15 cellular contexts compared by ENCODE assay signal in genomic region chr17:73325527-73325842, GRCh38. TPM values are rescaled to one million over a fixed set of nuclear protein-coding genes. Genes with fewer than 3 reads are reported as not detected.
A peak's percentile ranks its signal among the peaks of the same experiment; 100 is the strongest.
DNase-seq lines count a peak whose midpoint lies in the region; ATAC-seq and TF ChIP-seq lines count a peak whose summit lies in the region.
"Had no signal": no experiment of that assay in that cellular context is flagged by ENCODE, and none has a peak within 500 bp of the region (broad histone marks: within the 10 kb centered on the region; RNA-seq: fewer than 3 reads in every experiment).

No MANE protein-coding gene starts in this region.

- DNase-seq in GM04503 (ENCODE audit: low read depth) (peak; percentile 87), adipocyte (ENCODE audit: low read depth) (peak; percentile 94), left ventricle myocardium inferior (no peak), smooth muscle cell (lab: John Stamatoyannopoulos, UW; ENCODE audit: unreplicated experiment) (no peak), GM19240 (ENCODE audit: insufficient read length, low spot score) (no peak)
- no peak for DNase-seq in activated CD8-positive, alpha-beta memory T cell treated with anti-CD3 and anti-CD28 coated beads, Interleukin-2, amount 50 U/mL, for 4 hours
- DNase-seq: activated CD4-positive, CD25-positive, alpha-beta regulatory T cell treated with anti-CD3 and anti-CD28 coated beads, Interleukin-2, amount 50 U/mL, for 72 hours; activated naive CD4-positive, alpha-beta T cell treated with anti-CD3 and anti-CD28 coated beads for 36 hours; DMS79 treated with DMSO at 0.1 percent for 48 hours; effector memory CD4-positive, alpha-beta T cell; immature natural killer cell; NCI-H1436 treated with DMSO at 0.1 percent for 48 hours had no signal

- H2AFZ ChIP-seq in smooth muscle cell (ENCODE audit: low read depth): no peak overlapping the region

- H3K27me3 ChIP-seq in adipocyte (replicated peaks; ENCODE audit: control insufficient read depth, insufficient read depth, low read length) (no peaks in the 10 kb centered on the region), left ventricle myocardium inferior (ENCODE audit: low read depth) (no peaks in the 10 kb centered on the region), smooth muscle cell (ENCODE audit: low read depth) (no peaks in the 10 kb centered on the region)

- intact Hi-C loops in left ventricle myocardium inferior (cut with micrococcal nuclease): no loop called here

- no peaks in the 10 kb centered on the region for H3K36me3 ChIP-seq in adipocyte (ENCODE audit: control insufficient read depth, insufficient read depth, low read length, severe bottlenecking)
- no peaks in the 10 kb centered on the region for H3K36me3 ChIP-seq in left ventricle myocardium inferior
- no peaks in the 10 kb centered on the region for H3K36me3 ChIP-seq in smooth muscle cell (ENCODE audit: low read depth)
- H3K36me3 ChIP-seq: prostate gland had no signal

- TF ChIP-seq CTCF in left ventricle myocardium inferior (IDR thresholded peaks at IDR 0.05; ENCODE audit: borderline replicate concordance) (peak; percentile 27), smooth muscle cell (IDR thresholded peaks at IDR 0.05; ENCODE audit: borderline replicate concordance, insufficient read depth, poor library complexity, severe bottlenecking) (no peak)

- H3K4me2 ChIP-seq in smooth muscle cell: peak overlapping the region; percentile 82

- WGBS in smooth muscle cell (ENCODE audit: low lambda C conversion rate): 18% methylated on average over 4 of the region's 4 CpGs

- H4K20me1 ChIP-seq in smooth muscle cell (ENCODE audit: low read depth): no peaks in the 10 kb centered on the region

- peak overlapping the region; percentile 5 for H3K4me3 ChIP-seq in adipocyte (ENCODE audit: low read length)
- H3K4me3 ChIP-seq in left ventricle myocardium inferior: no peak overlapping the region
- H3K4me3 ChIP-seq in smooth muscle cell: no peak overlapping the region
- H3K4me3 ChIP-seq: prostate gland had no signal

- ATAC-seq in HG02884 (IDR thresholded peaks at IDR 0.05; ENCODE audit: unreplicated experiment) (no peak), HG02610 (IDR thresholded peaks at IDR 0.05; ENCODE audit: unreplicated experiment) (no peak)

- H3K9me3 ChIP-seq in adipocyte (ENCODE audit: control insufficient read depth, low read length) (no peaks in the 10 kb centered on the region), left ventricle myocardium inferior (replicated peaks) (peaks cover 4% of the 10 kb centered on the region), smooth muscle cell (replicated peaks; ENCODE audit: low read depth) (no peaks in the 10 kb centered on the region)
- H3K9me3 ChIP-seq: prostate gland had no signal

- H3K79me2 ChIP-seq in smooth muscle cell (ENCODE audit: low read depth): no peaks in the 10 kb centered on the region

- H3F3A ChIP-seq in smooth muscle cell (ENCODE audit: low read depth): peaks cover 10% of the 10 kb centered on the region

- H3K4me1 ChIP-seq in adipocyte (ENCODE audit: control insufficient read depth, insufficient read depth, low read length) (peaks cover 30% of the 10 kb centered on the region), left ventricle myocardium inferior (peaks cover 34% of the 10 kb centered on the region), smooth muscle cell (ENCODE audit: low read depth) (peaks cover 17% of the 10 kb centered on the region)
- H3K4me1 ChIP-seq: prostate gland had no signal

- H3K27ac ChIP-seq in left ventricle myocardium inferior (replicated peaks): peak overlapping the region; percentile 54
- H3K27ac ChIP-seq in smooth muscle cell (ENCODE audit: low read depth): peak overlapping the region; percentile 96
- H3K27ac ChIP-seq: prostate gland had no signal

- H3K9ac ChIP-seq in adipocyte (ENCODE audit: low read length): peak overlapping the region; percentile 76
- H3K9ac ChIP-seq in smooth muscle cell (ENCODE audit: low read depth): no peak overlapping the region

RNA-seq across cellular contexts. Expression of gene CDC42EP4, which starts 13.7 kb away (rescaled TPM):
- 34.0 TPM for total RNA-seq in left ventricle myocardium inferior
- total RNA-seq in smooth muscle cell: 13.4 and 15.1 TPM in 2 replicates
- polyA plus RNA-seq in smooth muscle cell: 21.2 and 21.4 TPM in 2 replicates

Comparison
In these comparisons a context has a peak if more than half of its experiments do, and no peak if none do; other contexts are left out.
1. DNase-seq: peak in GM04503 (single experiment) and adipocyte (single experiment); none in left ventricle myocardium inferior (single experiment), smooth muscle cell (single experiment), GM19240 (single experiment) and activated CD8-positive, alpha-beta memory T cell treated with anti-CD3 and anti-CD28 coated beads, Interleukin-2, amount 50 U/mL, for 4 hours (single experiment).